ENCODE assay signal across 2 cellular contexts in the genomic region with DNA sequence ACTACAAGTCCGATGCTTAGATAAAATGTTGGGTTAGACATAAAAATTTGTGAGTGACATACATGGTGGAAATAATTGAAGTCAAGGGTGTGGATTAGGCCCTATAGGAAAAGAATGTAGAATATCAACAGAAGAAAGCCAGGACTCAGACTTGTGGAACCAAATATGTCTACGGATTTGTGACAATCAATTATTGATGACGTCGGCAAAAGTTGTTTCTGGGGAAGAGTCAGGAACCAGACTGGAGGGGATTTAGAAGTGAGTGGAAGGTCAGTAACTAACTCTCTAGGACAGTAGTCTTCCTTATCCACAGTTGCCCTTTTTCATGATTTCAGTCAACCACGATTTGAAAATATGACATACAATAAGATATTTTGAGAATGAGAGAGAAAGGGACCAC.
A peak's percentile ranks its signal among the peaks of the same experiment; 100 is the strongest.
TF ChIP-seq lines count a peak whose summit lies in the region.

No MANE protein-coding gene starts in this region.

TF ChIP-seq in HepG2, 621 proteins besides CTCF, POLR2A, EP300 and RAD21:
- TF ChIP-seq, protein P1, sequence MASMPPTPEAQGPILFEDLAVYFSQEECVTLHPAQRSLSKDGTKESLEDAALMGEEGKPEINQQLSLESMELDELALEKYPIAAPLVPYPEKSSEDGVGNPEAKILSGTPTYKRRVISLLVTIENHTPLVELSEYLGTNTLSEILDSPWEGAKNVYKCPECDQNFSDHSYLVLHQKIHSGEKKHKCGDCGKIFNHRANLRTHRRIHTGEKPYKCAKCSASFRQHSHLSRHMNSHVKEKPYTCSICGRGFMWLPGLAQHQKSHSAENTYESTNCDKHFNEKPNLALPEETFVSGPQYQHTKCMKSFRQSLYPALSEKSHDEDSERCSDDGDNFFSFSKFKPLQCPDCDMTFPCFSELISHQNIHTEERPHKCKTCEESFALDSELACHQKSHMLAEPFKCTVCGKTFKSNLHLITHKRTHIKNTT (CRISPR knock-in tag; IDR thresholded peaks at IDR 0.05), result no peak
- TF ChIP-seq DMAP1 (CRISPR knock-in tag; IDR thresholded peaks at IDR 0.05), result no peak
- TF ChIP-seq, protein P2, sequence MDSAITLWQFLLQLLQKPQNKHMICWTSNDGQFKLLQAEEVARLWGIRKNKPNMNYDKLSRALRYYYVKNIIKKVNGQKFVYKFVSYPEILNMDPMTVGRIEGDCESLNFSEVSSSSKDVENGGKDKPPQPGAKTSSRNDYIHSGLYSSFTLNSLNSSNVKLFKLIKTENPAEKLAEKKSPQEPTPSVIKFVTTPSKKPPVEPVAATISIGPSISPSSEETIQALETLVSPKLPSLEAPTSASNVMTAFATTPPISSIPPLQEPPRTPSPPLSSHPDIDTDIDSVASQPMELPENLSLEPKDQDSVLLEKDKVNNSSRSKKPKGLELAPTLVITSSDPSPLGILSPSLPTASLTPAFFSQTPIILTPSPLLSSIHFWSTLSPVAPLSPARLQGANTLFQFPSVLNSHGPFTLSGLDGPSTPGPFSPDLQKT (CRISPR knock-in tag; IDR thresholded peaks at IDR 0.05; ENCODE audit: borderline replicate concordance), result no peak
- TF ChIP-seq RFX5 (IDR thresholded peaks at IDR 0.05; ENCODE audit: low read depth, low read length), result peak; percentile 55; the same call in 1 of the 2 replicates
- TF ChIP-seq MAFK (conservative IDR thresholded peaks at IDR 0.05 in 1 of 2, IDR thresholded peaks at IDR 0.05 in 1 of 2; ENCODE audit: low read length in 2 of 2), result peak; percentile 99
- TF ChIP-seq, protein P3, sequence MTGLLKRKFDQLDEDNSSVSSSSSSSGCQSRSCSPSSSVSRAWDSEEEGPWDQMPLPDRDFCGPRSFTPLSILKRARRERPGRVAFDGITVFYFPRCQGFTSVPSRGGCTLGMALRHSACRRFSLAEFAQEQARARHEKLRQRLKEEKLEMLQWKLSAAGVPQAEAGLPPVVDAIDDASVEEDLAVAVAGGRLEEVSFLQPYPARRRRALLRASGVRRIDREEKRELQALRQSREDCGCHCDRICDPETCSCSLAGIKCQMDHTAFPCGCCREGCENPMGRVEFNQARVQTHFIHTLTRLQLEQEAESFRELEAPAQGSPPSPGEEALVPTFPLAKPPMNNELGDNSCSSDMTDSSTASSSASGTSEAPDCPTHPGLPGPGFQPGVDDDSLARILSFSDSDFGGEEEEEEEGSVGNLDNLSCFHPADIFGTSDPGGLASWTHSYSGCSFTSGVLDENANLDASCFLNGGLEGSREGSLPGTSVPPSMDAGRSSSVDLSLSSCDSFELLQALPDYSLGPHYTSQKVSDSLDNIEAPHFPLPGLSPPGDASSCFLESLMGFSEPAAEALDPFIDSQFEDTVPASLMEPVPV (CRISPR knock-in tag; IDR thresholded peaks at IDR 0.05), result no peak
- peak; percentile 99 for TF ChIP-seq MAFF (IDR thresholded peaks at IDR 0.05; ENCODE audit: low read depth, low read length)
TF ChIP-seq in HepG2: peak in this region for 3.

TF ChIP-seq in H1, 55 proteins besides CTCF, POLR2A, EP300 and RAD21:
- peak; percentile 69 for TF ChIP-seq MAFK (IDR thresholded peaks at IDR 0.05; ENCODE audit: low read depth, low read length)
- TF ChIP-seq JUN (IDR thresholded peaks at IDR 0.05; ENCODE audit: low read depth, low read length), result no peak
TF ChIP-seq in H1: peak in this region for 1.
